In the genomic region with DNA sequence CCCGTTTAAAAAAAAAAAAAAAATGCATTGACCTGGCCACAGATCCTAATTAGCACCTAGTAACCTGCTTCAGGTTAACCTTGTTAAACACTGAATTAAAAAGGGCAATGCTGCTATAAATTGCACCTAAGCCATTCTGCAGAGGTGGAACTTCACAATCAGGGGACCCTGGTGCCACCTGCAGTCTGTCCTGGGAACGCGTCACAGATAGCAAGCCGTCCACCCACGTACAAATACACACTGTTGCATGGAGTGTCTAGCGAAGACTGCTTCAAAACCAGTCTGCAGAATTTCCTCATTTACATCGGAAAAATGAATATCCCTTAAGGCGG, we compare ENCODE assay signal across 8 cellular contexts.
DNase-seq lines count a peak whose midpoint lies in the region; ATAC-seq and TF ChIP-seq lines count a peak whose summit lies in the region.

No MANE protein-coding gene starts in this region.

- peak; percentile 77 for DNase-seq in COLO829 (ENCODE audit: low spot score)
- peak; percentile 90 for DNase-seq in NCI-H774 (lab: John Stamatoyannopoulos, UW)
- peak in 1 of 2 donors; percentile 52 for DNase-seq in breast epithelium (ENCODE audit: low spot score in 2 of 2)
- DNase-seq in left colon: peak; percentile 37 to 47
- peak in 2 of 3 donors; percentile 9 to 12 for DNase-seq in stimulated activated CD4-positive, alpha-beta T cell treated with anti-CD3 and anti-CD28 coated beads, TNF-alpha, amount 100 ng/mL, for 48 hours (ENCODE audit: low read depth in 3 of 3)
- DNase-seq in islet precursor cell: no peak

- intact Hi-C loops in breast epithelium (cut with DNase I; ENCODE audit: low total_unique reads): no loop called here
- intact Hi-C loops in left colon (cut with DNase I, micrococcal nuclease): loop anchor here in 1 of 2 donors (10.0 kb wide), 1 partner anchor 1173 kb away; no protein-coding TSS in a partner anchor

- H3K4me1 ChIP-seq in breast epithelium: no peaks in the 10 kb centered on the region

- TF ChIP-seq POLR2A in breast epithelium (IDR thresholded peaks at IDR 0.05): no peak

- H3K27me3 ChIP-seq in breast epithelium: no peaks in the 10 kb centered on the region

- H3K27ac ChIP-seq in breast epithelium: peak overlapping the region; percentile 72 to 76

- H3K36me3 ChIP-seq in breast epithelium: no peaks in the 10 kb centered on the region

- H3K9me3 ChIP-seq in breast epithelium: no peaks in the 10 kb centered on the region

- ATAC-seq in GM19025 (IDR thresholded peaks at IDR 0.05; ENCODE audit: low read depth, unreplicated experiment) (peak; percentile 52), HG03108 (IDR thresholded peaks at IDR 0.05; ENCODE audit: unreplicated experiment) (peak; percentile 53), left colon (peak; percentile 80)

- TF ChIP-seq CTCF in breast epithelium (IDR thresholded peaks at IDR 0.05): peak in 1 of 3 donors; percentile 38

- H3K4me3 ChIP-seq in breast epithelium: peak overlapping the region; percentile 43 to 79 (median 66)
